In genomic region chr15:83929619-83930018, GRCh38 we compare ENCODE assay signal across 1 cellular context.
TF ChIP-seq lines count a peak whose summit lies in the region.

No MANE protein-coding gene starts in this region.

TF ChIP-seq in IMR-90, 13 proteins besides CTCF, POLR2A, EP300 and RAD21 (continued from another document):
- TF ChIP-seq, protein P1, sequence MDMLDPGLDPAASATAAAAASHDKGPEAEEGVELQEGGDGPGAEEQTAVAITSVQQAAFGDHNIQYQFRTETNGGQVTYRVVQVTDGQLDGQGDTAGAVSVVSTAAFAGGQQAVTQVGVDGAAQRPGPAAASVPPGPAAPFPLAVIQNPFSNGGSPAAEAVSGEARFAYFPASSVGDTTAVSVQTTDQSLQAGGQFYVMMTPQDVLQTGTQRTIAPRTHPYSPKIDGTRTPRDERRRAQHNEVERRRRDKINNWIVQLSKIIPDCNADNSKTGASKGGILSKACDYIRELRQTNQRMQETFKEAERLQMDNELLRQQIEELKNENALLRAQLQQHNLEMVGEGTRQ (IDR thresholded peaks at IDR 0.05; ENCODE audit: low read depth, low read length) = no peak
- no peak for TF ChIP-seq FOS (IDR thresholded peaks at IDR 0.05; ENCODE audit: low read depth, low read length)
